In the genomic region with DNA sequence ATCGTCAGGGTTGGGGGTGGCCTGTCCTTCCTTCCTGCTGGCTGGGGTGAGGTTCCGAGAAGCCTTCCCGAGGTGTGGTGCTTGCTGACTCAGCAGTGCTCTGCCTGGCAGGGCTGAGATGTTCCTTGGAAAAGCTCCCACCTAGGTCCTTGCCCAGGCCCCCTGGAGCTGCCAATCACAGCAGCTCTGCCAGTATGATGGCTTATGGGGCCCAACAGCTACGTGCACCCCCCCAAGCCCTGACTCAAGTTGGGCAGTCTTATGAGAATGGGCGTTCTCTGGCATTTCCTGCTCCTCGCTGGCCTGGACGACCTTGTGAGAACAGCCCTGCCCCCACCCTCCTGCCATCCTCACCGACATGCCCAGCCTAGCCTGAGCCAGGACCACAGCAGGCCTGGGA, we compare ENCODE assay signal across 18 cellular contexts.
DNase-seq lines count a peak whose midpoint lies in the region; TF ChIP-seq lines count a peak whose summit lies in the region.
"Had no signal": no experiment of that assay in that cellular context is flagged by ENCODE, and none has a peak within 500 bp of the region (broad histone marks: within the 10 kb centered on the region; RNA-seq: fewer than 3 reads in every experiment).

No MANE protein-coding gene starts in this region.

- intact Hi-C loops in transverse colon (cut with DNase I; ENCODE audit: low total_unique reads): no loop called here

- H3K4me2 ChIP-seq in trophoblast cell (ENCODE audit: low read length): no peak overlapping the region

- no peak overlapping the region for H4K8ac ChIP-seq in trophoblast cell (ENCODE audit: low read depth, low read length)

- H3K27me3 ChIP-seq in MG63 (no peaks in the 10 kb centered on the region), trophoblast cell (ENCODE audit: insufficient read depth, low read length) (no peaks in the 10 kb centered on the region), transverse colon (no peaks in the 10 kb centered on the region)
- H3K27me3 ChIP-seq: uterus had no signal

- in situ Hi-C loops in transverse colon (cut with MboI; ENCODE audit: low pct_ligation_motif_present in 1 of 4, low pct_unique_long_range_greater_than_20kb in 1 of 4, low sequenced_read_pairs in 3 of 4): no loop called here

- H2BK5ac ChIP-seq in trophoblast cell (ENCODE audit: low read depth, low read length, poor library complexity): no peak overlapping the region

- H3K27ac ChIP-seq in trophoblast cell (ENCODE audit: low read depth, low read length) (no peak overlapping the region), transverse colon (no peak overlapping the region)
- H3K27ac ChIP-seq: esophagus muscularis mucosa, heart right ventricle, uterus had no signal

- no peak overlapping the region for H3K14ac ChIP-seq in trophoblast cell (ENCODE audit: low read length)

- H4K12ac ChIP-seq in trophoblast cell (ENCODE audit: low read depth, low read length): no peak overlapping the region

- H3K23ac ChIP-seq in trophoblast cell (ENCODE audit: low read length): no peak overlapping the region

- H3K9me3 ChIP-seq in MG63 (no peaks in the 10 kb centered on the region), trophoblast cell (ENCODE audit: insufficient read depth, low read depth, low read length) (peaks cover 3% of the 10 kb centered on the region), transverse colon (no peaks in the 10 kb centered on the region)
- H3K9me3 ChIP-seq: uterus had no signal

- no CpG with 5 or more reads among the region's 8 CpGs for WGBS in trophoblast cell (ENCODE audit: extremely low coverage, insufficient coverage, insufficient read length)
- 79% methylated on average over 8 of the region's 8 CpGs; no CpG with 5 or more reads in 1 of the 2 donors for WGBS in transverse colon (ENCODE audit: low coverage in 1 of 2), 2 donors

- no peak overlapping the region for H2BK120ac ChIP-seq in trophoblast cell (ENCODE audit: insufficient read depth, low read length, poor library complexity)

- H2BK12ac ChIP-seq in trophoblast cell (ENCODE audit: low read length): no peak overlapping the region

- H3K18ac ChIP-seq in trophoblast cell (ENCODE audit: low read length): no peak overlapping the region

- no peak overlapping the region for H3K4ac ChIP-seq in trophoblast cell (ENCODE audit: low read depth, low read length)

- no peaks in the 10 kb centered on the region for H3K79me2 ChIP-seq in trophoblast cell (ENCODE audit: control insufficient read depth, insufficient read depth, low read length, poor library complexity)

- H3K9ac ChIP-seq in trophoblast cell (ENCODE audit: low read length): no peak overlapping the region

- no peak overlapping the region for H2AK5ac ChIP-seq in trophoblast cell (ENCODE audit: low read length)

- H4K91ac ChIP-seq in trophoblast cell (ENCODE audit: low read depth, low read length): no peak overlapping the region

- H3K79me1 ChIP-seq in trophoblast cell (ENCODE audit: low read length): no peaks in the 10 kb centered on the region

- H3K4me3 ChIP-seq in MG63 (no peak overlapping the region), cardiac fibroblast (replicated peaks in 1 of 2; ENCODE audit: low read depth in 2 of 2, low read length in 2 of 2) (no peak overlapping the region), trophoblast cell (ENCODE audit: low read depth, low read length) (no peak overlapping the region), transverse colon (no peak overlapping the region)
- H3K4me3 ChIP-seq: esophagus muscularis mucosa, GM12878, heart right ventricle, uterus had no signal

- no peak overlapping the region for H2AFZ ChIP-seq in trophoblast cell (ENCODE audit: insufficient read depth, low read length, poor library complexity)

- DNase-seq in EL (peak; percentile 21), MG63 (peak; percentile 75), cardiac fibroblast (ENCODE audit: low read depth in 2 of 2) (peak; percentile 32 to 39), kidney tubule cell (ENCODE audit: low spot score) (peak; percentile 79), NCI-H69 (lab: John Stamatoyannopoulos, UW) (no peak), trophoblast cell (no peak), transverse colon (no peak), OCI-M1 (lab: John Stamatoyannopoulos, UW) (no peak)
- DNase-seq: activated CD4-positive, alpha-beta T cell treated with anti-CD3 and anti-CD28 coated beads, Interleukin-2, amount 10 ng/mL, durations not matched to agents 24 days and 14 days; activated naive CD4-positive, alpha-beta T cell treated with anti-CD3 and anti-CD28 coated beads, Interleukin-2, amount 10 ng/mL, durations not matched to agents 7 days and 5 days; heart right ventricle; KG1; kidney; NCI-H1092 treated with DMSO at 0.1 percent for 48 hours; NCI-H526 treated with DMSO at 0.1 percent for 48 hours; uterus had no signal

- TF ChIP-seq POLR2A in transverse colon (IDR thresholded peaks at IDR 0.05): no peak

- no peak for TF ChIP-seq CTCF in cardiac fibroblast (IDR thresholded peaks at IDR 0.05; ENCODE audit: low read depth, low read length)
- TF ChIP-seq CTCF in transverse colon (IDR thresholded peaks at IDR 0.05): no peak

- no peaks in the 10 kb centered on the region for H3K36me3 ChIP-seq in MG63
- no peaks in the 10 kb centered on the region for H3K36me3 ChIP-seq in trophoblast cell (ENCODE audit: control insufficient read depth in 1 of 2, insufficient read depth in 2 of 2, low read length in 2 of 2)
- H3K36me3 ChIP-seq in transverse colon: no peaks in the 10 kb centered on the region
- H3K36me3 ChIP-seq: esophagus muscularis mucosa, heart right ventricle, uterus had no signal

- TF ChIP-seq EP300 in transverse colon (IDR thresholded peaks at IDR 0.05; ENCODE audit: low read depth): no peak

- H3K4me1 ChIP-seq in trophoblast cell (ENCODE audit: control insufficient read depth in 1 of 2, insufficient read depth in 2 of 2, low read length in 2 of 2) (peaks cover 0 to 3% of the 10 kb centered on the region in 2 experiments), transverse colon (peaks cover 0 to under 1% (median 0%) of the 10 kb centered on the region in 4 donors)
- H3K4me1 ChIP-seq: esophagus muscularis mucosa, heart right ventricle, uterus had no signal

Comparison
In these comparisons a context has a peak if more than half of its experiments do, and no peak if none do; other contexts are left out.
1. DNase-seq: peak in EL (single experiment), MG63 (single experiment), cardiac fibroblast (2 of 2) and kidney tubule cell (single experiment); none in NCI-H69 (single experiment), trophoblast cell (0 of 2), transverse colon (single experiment) and OCI-M1 (single experiment).